ENCODE assay signal across 8 cellular contexts in the genomic region with DNA sequence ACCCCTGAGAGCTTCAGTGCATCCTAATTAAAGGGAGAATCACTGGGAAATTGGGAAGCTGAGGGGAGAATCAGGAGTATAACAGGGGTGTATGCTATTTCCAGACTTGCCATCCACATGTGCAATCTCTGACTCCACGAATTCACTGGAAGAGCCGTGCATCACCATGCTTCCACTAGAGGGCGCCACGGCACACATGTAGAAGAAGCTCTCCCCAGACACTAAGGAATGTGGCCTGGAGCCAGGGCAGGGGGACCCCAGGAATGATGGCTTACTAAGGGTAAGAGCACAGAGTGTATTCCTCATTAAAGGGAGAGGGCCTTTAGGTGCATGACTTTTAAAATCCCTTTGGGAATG.
DNase-seq lines count a peak whose midpoint lies in the region; FAIRE-seq and TF ChIP-seq lines count a peak whose summit lies in the region.

No MANE protein-coding gene starts in this region.

- no peaks in the 10 kb centered on the region for H3K79me2 ChIP-seq in neural progenitor cell (ENCODE audit: low read depth)

- no peaks in the 10 kb centered on the region for H3F3A ChIP-seq in neural progenitor cell (ENCODE audit: low read depth)

- H3K4me2 ChIP-seq in neural progenitor cell, result no peak overlapping the region

- H3K27me3 Mint-ChIP-seq in CD14-positive monocyte (ENCODE audit: low read depth in 3 of 3) (peaks cover 2 to 30% (median 22%) of the 10 kb centered on the region in 3 donors), neural progenitor cell (ENCODE audit: insufficient read depth, low read depth) (no peaks in the 10 kb centered on the region), type B pancreatic cell (no peaks in the 10 kb centered on the region)

- no peak for FAIRE-seq in H54 (lab: Jason Lieb, UNC)

- H3K4me3 ChIP-seq in HAP-1, result no peak overlapping the region
- H3K4me3 ChIP-seq in neural progenitor cell, result no peak overlapping the region

- H3K9me3 ChIP-seq in HAP-1 (no peaks in the 10 kb centered on the region), neural progenitor cell (ENCODE audit: low read depth) (no peaks in the 10 kb centered on the region)

- H3K27ac Mint-ChIP-seq in CD14-positive monocyte (no peak overlapping the region), neural progenitor cell (no peak overlapping the region), type B pancreatic cell (peak overlapping the region; percentile 53)

- H4K20me1 ChIP-seq in neural progenitor cell (ENCODE audit: low read depth), result no peaks in the 10 kb centered on the region

- no peak overlapping the region for H3K9ac ChIP-seq in neural progenitor cell

- no peak for TF ChIP-seq POLR2A in H54 (IDR thresholded peaks at IDR 0.05; ENCODE audit: low read depth, low read length)

- DNase-seq in CD14-positive monocyte (ENCODE audit: low spot score), result no peak
- DNase-seq in HAP-1 (ENCODE audit: low spot score in 2 of 2), result peak; percentile 42 to 84
- peak; percentile 22 for DNase-seq in NCI-H82 treated with DMSO at 0.1 percent for 48 hours (lab: John Stamatoyannopoulos, UW; ENCODE audit: unreplicated experiment)
- peak; percentile 25 for DNase-seq in activated T-cell treated with anti-CD3 and anti-CD28 coated beads for 4 hours
- peak; percentile 67 for DNase-seq in fibroblast of peridontal ligament (ENCODE audit: extremely low read depth)
- DNase-seq in neural progenitor cell (ENCODE audit: low spot score), result peak; percentile 94
- no peak for DNase-seq in type B pancreatic cell (ENCODE audit: extremely low spot score, unreplicated experiment)
- DNase-seq in H54 (ENCODE audit: insufficient read length, low spot score), result no peak

- intact Hi-C loops in CD14-positive monocyte (cut with micrococcal nuclease), result no loop called here

- peak overlapping the region; percentile 53 for H2AFZ ChIP-seq in neural progenitor cell (replicated peaks)

- in situ Hi-C loops in HAP-1 (cut with MboI; ENCODE audit: low sequenced_read_pairs), result no loop called here

- H3K9me3 Mint-ChIP-seq in CD14-positive monocyte, result no peaks in the 10 kb centered on the region
- H3K9me3 Mint-ChIP-seq in neural progenitor cell, result no peaks in the 10 kb centered on the region
- H3K9me3 Mint-ChIP-seq in type B pancreatic cell, result no peaks in the 10 kb centered on the region

- H3K36me3 ChIP-seq in HAP-1 (replicated peaks) (no peaks in the 10 kb centered on the region), neural progenitor cell (no peaks in the 10 kb centered on the region)

- H3K4me1 Mint-ChIP-seq in CD14-positive monocyte (peaks cover 13% of the 10 kb centered on the region), neural progenitor cell (peaks cover 11% of the 10 kb centered on the region), type B pancreatic cell (ENCODE audit: unreplicated experiment) (peaks cover 20% of the 10 kb centered on the region)

- H3K27me3 ChIP-seq in HAP-1 (ENCODE audit: low read depth) (peaks cover 27% of the 10 kb centered on the region), neural progenitor cell (no peaks in the 10 kb centered on the region)

- H3K4me1 ChIP-seq in HAP-1 (no peaks in the 10 kb centered on the region), neural progenitor cell (peaks cover 9% of the 10 kb centered on the region)

- H3K4me3 Mint-ChIP-seq in CD14-positive monocyte (no peak overlapping the region), neural progenitor cell (no peak overlapping the region), type B pancreatic cell (no peak overlapping the region)

- TF ChIP-seq CTCF in CD14-positive monocyte (IDR thresholded peaks at IDR 0.05), result peak; percentile 95
- peak; percentile 97 for TF ChIP-seq CTCF in neural progenitor cell (IDR thresholded peaks at IDR 0.05)
- TF ChIP-seq CTCF in type B pancreatic cell (conservative IDR thresholded peaks at IDR 0.05), result peak; percentile 93

- no peak overlapping the region for H3K27ac ChIP-seq in neural progenitor cell

- no peaks in the 10 kb centered on the region for H3K36me3 Mint-ChIP-seq in CD14-positive monocyte
- H3K36me3 Mint-ChIP-seq in neural progenitor cell, result no peaks in the 10 kb centered on the region
- H3K36me3 Mint-ChIP-seq in type B pancreatic cell, result no peaks in the 10 kb centered on the region

Comparison
In these comparisons a context has a peak if more than half of its experiments do, and no peak if none do; other contexts are left out.
1. DNase-seq: peak in HAP-1 (2 of 2), NCI-H82 treated with DMSO at 0.1 percent for 48 hours (single experiment), activated T-cell treated with anti-CD3 and anti-CD28 coated beads for 4 hours (single experiment), fibroblast of peridontal ligament (single experiment) and neural progenitor cell (single experiment); none in CD14-positive monocyte (single experiment), type B pancreatic cell (single experiment) and H54 (single experiment).
2. Peak in every context shown above with its lines, with median percentiles within 50 percentile points of each other: CTCF ChIP-seq.